ENCODE assay signal across 1 cellular context in the genomic region with DNA sequence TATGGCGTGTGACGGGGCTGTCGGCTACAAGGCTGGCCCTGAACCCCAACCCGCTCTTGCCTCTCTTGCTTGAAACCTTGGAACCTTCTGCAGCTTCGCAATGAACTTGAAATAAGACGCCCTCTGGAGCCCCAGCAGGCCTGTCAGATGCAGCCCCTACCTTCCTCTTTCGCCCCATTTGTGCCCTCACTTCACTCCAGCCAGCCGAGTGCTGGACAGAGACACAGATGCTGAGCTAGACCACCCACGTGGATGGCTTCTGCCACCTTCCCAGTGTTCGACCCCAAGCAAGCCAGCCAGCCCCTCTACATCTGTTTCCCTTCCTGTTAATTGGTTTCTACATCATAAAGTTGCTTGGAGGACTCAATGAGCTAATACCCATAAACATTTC.
TF ChIP-seq lines count a peak whose summit lies in the region.

No MANE protein-coding gene starts in this region.

TF ChIP-seq in HepG2, 621 proteins besides CTCF, POLR2A, EP300 and RAD21:
- TF ChIP-seq KDM2A (CRISPR knock-in tag; IDR thresholded peaks at IDR 0.05; ENCODE audit: borderline replicate concordance, low read depth) (no peak), KLF12 (CRISPR knock-in tag; IDR thresholded peaks at IDR 0.05; ENCODE audit: borderline replicate concordance) (no peak), CBX1 (IDR thresholded peaks at IDR 0.05; ENCODE audit: low read depth) (no peak), FIP1L1 (IDR thresholded peaks at IDR 0.05; ENCODE audit: borderline replicate concordance, insufficient read depth, low read depth, low read length) (no peak), RNF2 (conservative IDR thresholded peaks at IDR 0.05; ENCODE audit: low read depth) (no peak), DMTF1 (CRISPR knock-in tag; IDR thresholded peaks at IDR 0.05) (no peak), REL (CRISPR knock-in tag; conservative IDR thresholded peaks at IDR 0.05) (no peak), FOXO1 (CRISPR knock-in tag; IDR thresholded peaks at IDR 0.05) (no peak), ZNF557 (CRISPR knock-in tag; IDR thresholded peaks at IDR 0.05) (no peak), MAZ (IDR thresholded peaks at IDR 0.05; ENCODE audit: borderline replicate concordance, low read depth, low read length) (no peak), MAZ (CRISPR knock-in tag; IDR thresholded peaks at IDR 0.05; ENCODE audit: low read depth) (no peak), FOXA1 (IDR thresholded peaks at IDR 0.05) (no peak), FOXA1 (CRISPR knock-in tag; IDR thresholded peaks at IDR 0.05) (no peak), ZNF264 (CRISPR knock-in tag; IDR thresholded peaks at IDR 0.05) (no peak), NFYB (CRISPR knock-in tag; IDR thresholded peaks at IDR 0.05) (no peak), SRY (CRISPR knock-in tag; IDR thresholded peaks at IDR 0.05) (no peak)
- TF ChIP-seq, protein P1, sequence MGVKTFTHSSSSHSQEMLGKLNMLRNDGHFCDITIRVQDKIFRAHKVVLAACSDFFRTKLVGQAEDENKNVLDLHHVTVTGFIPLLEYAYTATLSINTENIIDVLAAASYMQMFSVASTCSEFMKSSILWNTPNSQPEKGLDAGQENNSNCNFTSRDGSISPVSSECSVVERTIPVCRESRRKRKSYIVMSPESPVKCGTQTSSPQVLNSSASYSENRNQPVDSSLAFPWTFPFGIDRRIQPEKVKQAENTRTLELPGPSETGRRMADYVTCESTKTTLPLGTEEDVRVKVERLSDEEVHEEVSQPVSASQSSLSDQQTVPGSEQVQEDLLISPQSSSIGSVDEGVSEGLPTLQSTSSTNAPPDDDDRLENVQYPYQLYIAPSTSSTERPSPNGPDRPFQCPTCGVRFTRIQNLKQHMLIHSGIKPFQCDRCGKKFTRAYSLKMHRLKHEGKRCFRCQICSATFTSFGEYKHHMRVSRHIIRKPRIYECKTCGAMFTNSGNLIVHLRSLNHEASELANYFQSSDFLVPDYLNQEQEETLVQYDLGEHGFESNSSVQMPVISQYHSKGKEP (CRISPR knock-in tag; IDR thresholded peaks at IDR 0.05) = no peak
